Comparison of ENCODE assay signal across 1 cellular context in genomic region chr17:59329558-59330313, GRCh38.
TF ChIP-seq lines count a peak whose summit lies in the region.

No MANE protein-coding gene starts in this region.

TF ChIP-seq in GM23338, 12 proteins besides CTCF, POLR2A, EP300 and RAD21 (continued from another document):
- TF ChIP-seq ZNF462 (CRISPR knock-in tag; IDR thresholded peaks at IDR 0.05) (no peak), POLR2AphosphoS5 (IDR thresholded peaks at IDR 0.05; ENCODE audit: low read depth) (no peak), CREB1 (CRISPR knock-in tag; IDR thresholded peaks at IDR 0.05; ENCODE audit: low read depth) (no peak), STAT1 (IDR thresholded peaks at IDR 0.05; ENCODE audit: unreplicated experiment) (no peak), EZH2phosphoT487 (IDR thresholded peaks at IDR 0.05; ENCODE audit: unreplicated experiment) (no peak), NANOG (IDR thresholded peaks at IDR 0.05; ENCODE audit: borderline replicate concordance) (no peak), JUNB (IDR thresholded peaks at IDR 0.05; ENCODE audit: unreplicated experiment) (no peak), ZNF331 (CRISPR knock-in tag; IDR thresholded peaks at IDR 0.05; ENCODE audit: low read depth) (no peak)
